ENCODE assay signal across 8 cellular contexts in the genomic region with DNA sequence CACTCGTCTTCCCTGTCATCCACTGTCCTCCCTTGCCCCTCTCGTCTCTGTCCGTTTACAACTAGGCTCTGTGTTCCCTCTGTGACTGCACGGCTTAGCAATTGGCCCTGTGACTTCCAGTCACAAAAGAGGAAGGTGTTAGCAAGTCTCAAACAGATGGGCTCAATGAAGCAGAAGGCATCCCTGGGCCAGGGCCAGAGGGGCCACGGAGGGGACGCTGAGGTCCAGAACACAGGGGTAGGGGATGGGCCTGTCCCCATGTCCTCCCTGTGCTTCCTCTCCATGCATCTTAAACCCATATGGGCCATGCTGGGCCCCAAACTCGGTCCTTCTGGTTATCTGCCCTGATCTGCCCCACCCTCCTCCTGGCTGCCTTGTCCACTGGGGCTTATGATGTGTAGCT. TPM values are rescaled to one million over a fixed set of nuclear protein-coding genes. Genes with fewer than 3 reads are reported as not detected.
A peak's percentile ranks its signal among the peaks of the same experiment; 100 is the strongest.
DNase-seq lines count a peak whose midpoint lies in the region; ATAC-seq and TF ChIP-seq lines count a peak whose summit lies in the region.

A gene with protein sequence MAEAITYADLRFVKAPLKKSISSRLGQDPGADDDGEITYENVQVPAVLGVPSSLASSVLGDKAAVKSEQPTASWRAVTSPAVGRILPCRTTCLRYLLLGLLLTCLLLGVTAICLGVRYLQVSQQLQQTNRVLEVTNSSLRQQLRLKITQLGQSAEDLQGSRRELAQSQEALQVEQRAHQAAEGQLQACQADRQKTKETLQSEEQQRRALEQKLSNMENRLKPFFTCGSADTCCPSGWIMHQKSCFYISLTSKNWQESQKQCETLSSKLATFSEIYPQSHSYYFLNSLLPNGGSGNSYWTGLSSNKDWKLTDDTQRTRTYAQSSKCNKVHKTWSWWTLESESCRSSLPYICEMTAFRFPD (minus strand): TSS at position 89 of the 403 bp plus-strand sequence. CDS start 110 bp downstream, outside the sequence.

- peaks cover 43% of the 10 kb centered on the region for H3F3A ChIP-seq in DOHH2 (ENCODE audit: control insufficient read depth, insufficient read depth)

- H3K79me2 ChIP-seq in DOHH2 (ENCODE audit: control insufficient read depth, low read length): no peaks in the 10 kb centered on the region
- no peaks in the 10 kb centered on the region for H3K79me2 ChIP-seq in osteoblast (ENCODE audit: insufficient read depth, low read length)

- H3K4me2 ChIP-seq in DOHH2 (ENCODE audit: low read length) (peak within 1 kb of the TSS; percentile 99), osteoblast (ENCODE audit: insufficient read depth, low read length) (peak within 1 kb of the TSS; percentile 93)

- H3K4me3 ChIP-seq in DOHH2 (ENCODE audit: low read length): peak within 1 kb of the TSS; percentile 72
- no peak within 1 kb of the TSS for H3K4me3 ChIP-seq in NB4 (ENCODE audit: low read depth, low read length)
- peak within 1 kb of the TSS; percentile 68 for H3K4me3 ChIP-seq in osteoblast (ENCODE audit: insufficient read depth, low read length)

- no peaks in the 10 kb centered on the region for H3K9me2 ChIP-seq in DOHH2 (replicated peaks; ENCODE audit: control insufficient read depth, low read length)

- peaks cover 15% of the 10 kb centered on the region for H3K4me1 Mint-ChIP-seq in endothelial cell (ENCODE audit: unreplicated experiment)

- H2AFZ ChIP-seq in osteoblast (ENCODE audit: low read length): peak within 1 kb of the TSS; percentile 98

- H3K9me3 ChIP-seq in DOHH2 (ENCODE audit: control insufficient read depth, insufficient read depth, low read length): no peaks in the 10 kb centered on the region
- no peaks in the 10 kb centered on the region for H3K9me3 ChIP-seq in osteoblast (ENCODE audit: low read depth, low read length)

- H3K36me3 ChIP-seq in DOHH2 (ENCODE audit: control insufficient read depth, low read length): 0 out of 2 replicates have a peak, but pooled peaks cover 5% of the 10 kb centered on the region
- no peaks in the 10 kb centered on the region for H3K36me3 ChIP-seq in osteoblast (ENCODE audit: insufficient read depth, low read length)

- peak within 1 kb of the TSS; percentile 80 for H3K4me3 Mint-ChIP-seq in endothelial cell (ENCODE audit: unreplicated experiment)

- H3K27me3 ChIP-seq in DOHH2 (ENCODE audit: control insufficient read depth, low read length): no peaks in the 10 kb centered on the region
- H3K27me3 ChIP-seq in osteoblast (ENCODE audit: insufficient read depth, low read length): peaks cover 9% of the 10 kb centered on the region

- H3K27ac ChIP-seq in DOHH2 (ENCODE audit: low read depth, low read length) (peak within 1 kb of the TSS; percentile 76), osteoblast (ENCODE audit: low read depth, low read length) (no peak within 1 kb of the TSS)

- TF ChIP-seq CTCF in DOHH2 (IDR thresholded peaks at IDR 0.05; ENCODE audit: low read depth, low read length, poor library complexity, severe bottlenecking) (no peak), NB4 (IDR thresholded peaks at IDR 0.05; ENCODE audit: low read depth, low read length) (no peak), endothelial cell (IDR thresholded peaks at IDR 0.05; ENCODE audit: unreplicated experiment) (no peak), osteoblast (IDR thresholded peaks at IDR 0.05; ENCODE audit: extremely low read depth, low read depth, low read length) (no peak)

- peaks cover 15% of the 10 kb centered on the region for H3K27me3 Mint-ChIP-seq in endothelial cell (ENCODE audit: unreplicated experiment)

- no peaks in the 10 kb centered on the region for H3K9me3 Mint-ChIP-seq in endothelial cell (ENCODE audit: unreplicated experiment)

- DNase-seq in NB4 (ENCODE audit: low read depth) (peak; percentile 51), endothelial cell (ENCODE audit: low spot score) (no peak), osteoblast (ENCODE audit: insufficient read length, low spot score, missing footprints) (peak; percentile 39), GOT3 (lab: John Stamatoyannopoulos, UW) (no peak)

- peak within 1 kb of the TSS; percentile 11 for H3K27ac Mint-ChIP-seq in endothelial cell (ENCODE audit: unreplicated experiment)

- H3K4me1 ChIP-seq in DOHH2 (ENCODE audit: control insufficient read depth, low read length) (peaks cover 63% of the 10 kb centered on the region), osteoblast (ENCODE audit: insufficient read depth, low read length) (no peaks in the 10 kb centered on the region)

- no peak for ATAC-seq in HG03045 (IDR thresholded peaks at IDR 0.05; ENCODE audit: unreplicated experiment)
- ATAC-seq in HG03571 (IDR thresholded peaks at IDR 0.05; ENCODE audit: unreplicated experiment): no peak
- no peak for ATAC-seq in GM21737 (IDR thresholded peaks at IDR 0.05; ENCODE audit: unreplicated experiment)

- H4K20me1 ChIP-seq in DOHH2 (ENCODE audit: control insufficient read depth, insufficient read depth, low read depth, low read length) (no peaks in the 10 kb centered on the region), osteoblast (ENCODE audit: insufficient read depth, low read length) (no peaks in the 10 kb centered on the region)

- TF ChIP-seq POLR2A in NB4 (IDR thresholded peaks at IDR 0.05; ENCODE audit: extremely low read depth, insufficient read length): no peak

- no peaks in the 10 kb centered on the region for H3K36me3 Mint-ChIP-seq in endothelial cell (ENCODE audit: low read depth, unreplicated experiment)

RNA-seq across cellular contexts. Expression of the gene that starts here (rescaled TPM):
- total RNA-seq in endothelial cell (ENCODE audit: unreplicated experiment): 2.4 TPM
- total RNA-seq in osteoblast: 2.7 and 2.9 TPM in 2 replicates

Comparison
In these comparisons a context has a peak if more than half of its experiments do, and no peak if none do; other contexts are left out.
1. DNase-seq: peak in NB4 (single experiment) and osteoblast (single experiment); none in endothelial cell (single experiment) and GOT3 (single experiment).